Comparison of ENCODE assay signal across 25 cellular contexts in the genomic region with DNA sequence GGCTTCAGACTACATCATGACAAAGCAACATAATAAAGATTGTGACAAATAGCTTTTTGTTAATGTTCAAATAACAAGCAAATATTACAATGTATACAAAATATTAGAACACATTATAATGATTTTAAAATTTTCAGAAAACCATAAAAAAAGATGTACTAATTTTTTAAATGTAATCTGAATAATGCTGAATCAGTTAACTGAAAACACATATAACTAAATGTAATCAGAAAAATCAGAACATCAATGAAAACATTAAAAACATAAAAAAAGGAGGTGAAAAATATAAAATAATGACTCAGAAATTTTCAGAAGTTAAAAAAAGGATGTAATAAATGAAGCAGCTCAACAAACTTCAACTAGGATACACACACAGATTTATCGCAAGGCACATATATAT.
"Had no signal": no experiment of that assay in that cellular context is flagged by ENCODE, and none has a peak within 500 bp of the region (broad histone marks: within the 10 kb centered on the region; RNA-seq: fewer than 3 reads in every experiment).

No MANE protein-coding gene starts in this region.

- ATAC-seq: esophagus mucosa; heart left ventricle; left lung; natural killer cell treated with Interleukin-12 subunit alpha and Interleukin-12 subunit beta and Interleukin-15 and Interleukin-18, amount 100 ng/mL, for 72 hours; right cardiac atrium; stimulated activated naive B cell treated with anti-CD40 and anti-IgM and Interleukin-4, amounts not matched to agents 10 μg/mL and 1 μg/mL and 100 μg/mL, for 72 hours had no signal

- H3K4me1 ChIP-seq: ascending aorta, heart left ventricle, left lung, transverse colon had no signal

- H3K4me3 ChIP-seq: cardiac muscle cell, dorsolateral prefrontal cortex, heart left ventricle, left lung, lung, transverse colon had no signal

- FAIRE-seq: urothelium cell line had no signal

- DNase-seq: activated CD4-positive, alpha-beta T cell treated with anti-CD3 and anti-CD28 coated beads for 4 hours; activated CD4-positive, alpha-beta T cell treated with anti-CD3 and anti-CD28 coated beads, Interleukin-2, amount 50 U/mL, for 4 hours; activated CD4-positive, CD25-positive, alpha-beta regulatory T cell; cerebellar nuclear complex; dorsolateral prefrontal cortex; effector memory CD4-positive, alpha-beta T cell; foreskin fibroblast; heart left ventricle; hypothalamus; left lung; mesendoderm; posterior cingulate gyrus; right cardiac atrium; stimulated activated CD4-positive, alpha-beta T cell treated with anti-CD3 and anti-CD28 coated beads, Interleukin-15, amount 100 ng/mL, for 24 hours; stimulated activated CD4-positive, alpha-beta T cell treated with anti-CD3 and anti-CD28 coated beads, Interleukin-2, amount 100 ng/mL, for 24 hours; stimulated activated naive B cell treated with anti-CD40 and anti-IgM and Interleukin-4, amounts not matched to agents 10 μg/mL and 1 μg/mL and 100 μg/mL, for 72 hours; T-helper 1 cell; transverse colon had no signal

- H3K27ac ChIP-seq: ascending aorta, cardiac muscle cell, coronary artery, dorsolateral prefrontal cortex, heart left ventricle, left lung, transverse colon had no signal

- H3K27me3 ChIP-seq: ascending aorta, cardiac muscle cell, dorsolateral prefrontal cortex, heart left ventricle, left lung, transverse colon had no signal
